Comparison of ENCODE assay signal across 25 cellular contexts in genomic region chr16:5176505-5176904, GRCh38.
"Had no signal": no experiment of that assay in that cellular context is flagged by ENCODE, and none has a peak within 500 bp of the region (broad histone marks: within the 10 kb centered on the region; RNA-seq: fewer than 3 reads in every experiment).

No MANE protein-coding gene starts in this region.

- H3K4me3 Mint-ChIP-seq: activated CD4-positive, alpha-beta T cell treated with anti-CD3 and anti-CD28 coated beads, Interleukin-2, amount 10 ng/mL, durations not matched to agents 24 days and 14 days; activated naive CD4-positive, alpha-beta T cell treated with anti-CD3 and anti-CD28 coated beads, Interleukin-2, amount 10 ng/mL, durations not matched to agents 7 days and 5 days; activated naive CD8-positive, alpha-beta T cell treated with anti-CD3 and anti-CD28 coated beads, Interleukin-2, amount 50 U/mL, for 24 hours; stimulated activated effector memory CD8-positive, alpha-beta T cell treated with anti-CD3 and anti-CD28 coated beads, Interleukin-12 subunit alpha, Interleukin-12 subunit beta, amount 100 ng/mL, for 72 hours; T-cell; type B pancreatic cell had no signal

- H3K4me2 ChIP-seq: smooth muscle cell had no signal

- H3K4me1 Mint-ChIP-seq: activated CD4-positive, alpha-beta T cell treated with anti-CD3 and anti-CD28 coated beads, Interleukin-2, amount 10 ng/mL, durations not matched to agents 24 days and 14 days; activated naive CD4-positive, alpha-beta T cell treated with anti-CD3 and anti-CD28 coated beads, Interleukin-2, amount 10 ng/mL, durations not matched to agents 7 days and 5 days; activated naive CD8-positive, alpha-beta T cell treated with anti-CD3 and anti-CD28 coated beads, Interleukin-2, amount 50 U/mL, for 24 hours; stimulated activated effector memory CD8-positive, alpha-beta T cell treated with anti-CD3 and anti-CD28 coated beads, Interleukin-12 subunit alpha, Interleukin-12 subunit beta, amount 100 ng/mL, for 72 hours; T-cell had no signal

- ATAC-seq: activated naive CD8-positive, alpha-beta T cell treated with anti-CD3 and anti-CD28 coated beads, Interleukin-2, amount 50 U/mL, for 24 hours; foreskin keratinocyte; pancreas; sciatic nerve; stimulated activated effector memory CD8-positive, alpha-beta T cell treated with anti-CD3 and anti-CD28 coated beads, Interleukin-12 subunit alpha, Interleukin-12 subunit beta, amount 100 ng/mL, for 72 hours; T-cell had no signal

- DNase-seq: activated CD4-positive, alpha-beta T cell treated with anti-CD3 and anti-CD28 coated beads, Interleukin-2, amount 10 ng/mL, durations not matched to agents 24 days and 14 days; activated CD4-positive, CD25-positive, alpha-beta regulatory T cell; activated CD8-positive, alpha-beta memory T cell treated with anti-CD3 and anti-CD28 coated beads for 24 hours; activated CD8-positive, alpha-beta memory T cell treated with anti-CD3 and anti-CD28 coated beads, Interleukin-2, amount 50 U/mL, for 48 hours; activated effector memory CD4-positive, alpha-beta T cell treated with Interleukin-2 at 50 U/mL for 16 hours; activated naive CD4-positive, alpha-beta T cell treated with anti-CD3 and anti-CD28 coated beads, Interleukin-2, amount 10 ng/mL, durations not matched to agents 7 days and 5 days; activated naive CD8-positive, alpha-beta T cell treated with anti-CD3 and anti-CD28 coated beads, Interleukin-2, amount 50 U/mL, for 24 hours; activated T-cell treated with anti-CD3 and anti-CD28 coated beads, Interleukin-2, amount 50 U/mL, for 48 hours; anterior cingulate cortex; brain microvascular endothelial cell; central memory CD4-positive, alpha-beta T cell; foreskin keratinocyte; glutamatergic neuron; hippocampal formation; kidney; left ventricle myocardium inferior; pancreas; stimulated activated CD4-positive, alpha-beta T cell treated with anti-CD3 and anti-CD28 coated beads, Interleukin-4, amount 100 ng/mL, for 24 hours; T-cell; T-helper 9 cell; testis had no signal

- H3K9me3 ChIP-seq: pancreas, testis had no signal

- H3K27me3 Mint-ChIP-seq: activated CD4-positive, alpha-beta T cell treated with anti-CD3 and anti-CD28 coated beads, Interleukin-2, amount 10 ng/mL, durations not matched to agents 24 days and 14 days; activated naive CD4-positive, alpha-beta T cell treated with anti-CD3 and anti-CD28 coated beads, Interleukin-2, amount 10 ng/mL, durations not matched to agents 7 days and 5 days; type B pancreatic cell had no signal

- H3K27me3 ChIP-seq: brain microvascular endothelial cell, foreskin keratinocyte, pancreas, testis had no signal

- H3K36me3 Mint-ChIP-seq: activated naive CD4-positive, alpha-beta T cell treated with anti-CD3 and anti-CD28 coated beads, Interleukin-2, amount 10 ng/mL, durations not matched to agents 7 days and 5 days; stimulated activated effector memory CD8-positive, alpha-beta T cell treated with anti-CD3 and anti-CD28 coated beads, Interleukin-12 subunit alpha, Interleukin-12 subunit beta, amount 100 ng/mL, for 72 hours; T-cell; type B pancreatic cell had no signal

- H3K27ac ChIP-seq: brain microvascular endothelial cell, foreskin keratinocyte, left ventricle myocardium inferior, pancreas, testis had no signal

- H3K36me3 ChIP-seq: brain microvascular endothelial cell, left ventricle myocardium inferior, pancreas had no signal

- H3K4me3 ChIP-seq: left ventricle myocardium inferior, pancreas, smooth muscle cell, testis had no signal

- H3K27ac Mint-ChIP-seq: activated CD4-positive, alpha-beta T cell treated with anti-CD3 and anti-CD28 coated beads, Interleukin-2, amount 10 ng/mL, durations not matched to agents 24 days and 14 days; activated naive CD4-positive, alpha-beta T cell treated with anti-CD3 and anti-CD28 coated beads, Interleukin-2, amount 10 ng/mL, durations not matched to agents 7 days and 5 days; activated naive CD8-positive, alpha-beta T cell treated with anti-CD3 and anti-CD28 coated beads, Interleukin-2, amount 50 U/mL, for 24 hours; stimulated activated effector memory CD8-positive, alpha-beta T cell treated with anti-CD3 and anti-CD28 coated beads, Interleukin-12 subunit alpha, Interleukin-12 subunit beta, amount 100 ng/mL, for 72 hours; T-cell; type B pancreatic cell had no signal

- H3K4me1 ChIP-seq: foreskin keratinocyte, left ventricle myocardium inferior, pancreas, testis had no signal

- H3K9me3 Mint-ChIP-seq: type B pancreatic cell had no signal
